Comparison of ENCODE assay signal across 1 cellular context in the genomic region with DNA sequence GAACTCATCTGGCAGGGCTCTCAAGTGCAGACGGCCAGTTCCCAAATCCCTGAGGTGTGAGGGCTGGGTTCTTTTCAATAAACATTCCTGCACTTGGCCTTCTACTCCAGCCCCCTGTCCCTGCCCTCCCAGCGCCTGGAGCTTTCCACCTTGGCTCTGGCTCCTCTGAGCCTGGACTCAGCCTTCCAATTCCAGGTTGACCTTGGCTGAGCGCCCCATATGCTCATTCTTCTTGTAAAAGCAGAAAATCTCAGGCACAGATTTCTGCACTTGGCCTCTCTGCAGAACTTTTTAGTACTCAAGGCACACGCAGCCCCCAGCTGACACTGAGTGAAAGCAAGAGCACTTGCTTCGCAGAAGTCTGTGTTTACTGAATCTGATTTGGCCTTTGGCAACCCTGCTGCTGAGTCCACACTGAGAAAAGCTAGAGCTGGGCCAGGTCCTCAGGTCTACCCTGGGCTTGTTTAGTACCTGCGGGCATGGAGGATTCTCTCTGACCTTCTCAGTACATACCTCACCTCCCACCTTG.
TF ChIP-seq lines count a peak whose summit lies in the region.

No MANE protein-coding gene starts in this region.

TF ChIP-seq in HCT116, 20 proteins besides CTCF, POLR2A, EP300 and RAD21 (continued from another document):
- TF ChIP-seq, protein P1, sequence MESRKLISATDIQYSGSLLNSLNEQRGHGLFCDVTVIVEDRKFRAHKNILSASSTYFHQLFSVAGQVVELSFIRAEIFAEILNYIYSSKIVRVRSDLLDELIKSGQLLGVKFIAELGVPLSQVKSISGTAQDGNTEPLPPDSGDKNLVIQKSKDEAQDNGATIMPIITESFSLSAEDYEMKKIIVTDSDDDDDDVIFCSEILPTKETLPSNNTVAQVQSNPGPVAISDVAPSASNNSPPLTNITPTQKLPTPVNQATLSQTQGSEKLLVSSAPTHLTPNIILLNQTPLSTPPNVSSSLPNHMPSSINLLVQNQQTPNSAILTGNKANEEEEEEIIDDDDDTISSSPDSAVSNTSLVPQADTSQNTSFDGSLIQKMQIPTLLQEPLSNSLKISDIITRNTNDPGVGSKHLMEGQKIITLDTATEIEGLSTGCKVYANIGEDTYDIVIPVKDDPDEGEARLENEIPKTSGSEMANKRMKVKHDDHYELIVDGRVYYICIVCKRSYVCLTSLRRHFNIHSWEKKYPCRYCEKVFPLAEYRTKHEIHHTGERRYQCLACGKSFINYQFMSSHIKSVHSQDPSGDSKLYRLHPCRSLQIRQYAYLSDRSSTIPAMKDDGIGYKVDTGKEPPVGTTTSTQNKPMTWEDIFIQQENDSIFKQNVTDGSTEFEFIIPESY (IDR thresholded peaks at IDR 0.05; ENCODE audit: extremely low read depth, insufficient replicate concordance, low read length): no peak
- TF ChIP-seq SIN3A (IDR thresholded peaks at IDR 0.05; ENCODE audit: low read depth): no peak
- TF ChIP-seq FOSL1 (IDR thresholded peaks at IDR 0.05; ENCODE audit: low read depth): no peak
- TF ChIP-seq EZH2phosphoT487 (IDR thresholded peaks at IDR 0.05; ENCODE audit: borderline replicate concordance): no peak
- TF ChIP-seq JUND (IDR thresholded peaks at IDR 0.05): no peak
- TF ChIP-seq POLR2AphosphoS5 (IDR thresholded peaks at IDR 0.05; ENCODE audit: low read depth, low read length): no peak
- TF ChIP-seq, protein P2, sequence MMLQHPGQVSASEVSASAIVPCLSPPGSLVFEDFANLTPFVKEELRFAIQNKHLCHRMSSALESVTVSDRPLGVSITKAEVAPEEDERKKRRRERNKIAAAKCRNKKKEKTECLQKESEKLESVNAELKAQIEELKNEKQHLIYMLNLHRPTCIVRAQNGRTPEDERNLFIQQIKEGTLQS (IDR thresholded peaks at IDR 0.05): no peak
- TF ChIP-seq EGR1 (IDR thresholded peaks at IDR 0.05; ENCODE audit: low read depth): no peak
- TF ChIP-seq SP1 (IDR thresholded peaks at IDR 0.05; ENCODE audit: low read depth): no peak
- TF ChIP-seq ZFX (IDR thresholded peaks at IDR 0.05): no peak
- TF ChIP-seq YY1 (IDR thresholded peaks at IDR 0.05; ENCODE audit: extremely low read depth, insufficient replicate concordance, low read depth, low read length): no peak
- TF ChIP-seq, protein P3, sequence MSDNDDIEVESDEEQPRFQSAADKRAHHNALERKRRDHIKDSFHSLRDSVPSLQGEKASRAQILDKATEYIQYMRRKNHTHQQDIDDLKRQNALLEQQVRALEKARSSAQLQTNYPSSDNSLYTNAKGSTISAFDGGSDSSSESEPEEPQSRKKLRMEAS (IDR thresholded peaks at IDR 0.05): no peak
